ENCODE assay signal across 17 cellular contexts in the genomic region with DNA sequence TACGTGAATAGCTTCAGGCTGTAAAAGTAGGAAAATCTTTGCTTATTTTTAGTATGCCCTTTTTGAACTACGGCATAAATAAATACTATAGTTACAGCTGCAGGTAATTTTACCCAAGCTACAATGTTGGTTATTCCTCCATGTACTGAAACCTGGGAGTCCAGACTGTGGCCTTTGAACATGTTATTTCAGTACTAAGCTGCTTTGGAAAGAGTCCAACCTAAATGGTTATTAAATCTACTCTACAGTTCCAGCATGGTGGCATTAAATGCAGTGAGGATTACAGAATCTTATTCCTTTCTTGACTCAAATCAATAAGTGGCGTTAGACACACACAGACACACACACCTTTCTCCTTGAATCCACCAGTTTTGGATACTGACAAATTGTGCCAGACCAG.
DNase-seq lines count a peak whose midpoint lies in the region; ATAC-seq and TF ChIP-seq lines count a peak whose summit lies in the region.
"Had no signal": no experiment of that assay in that cellular context is flagged by ENCODE, and none has a peak within 500 bp of the region (broad histone marks: within the 10 kb centered on the region; RNA-seq: fewer than 3 reads in every experiment).

No MANE protein-coding gene starts in this region.

- no peak for TF ChIP-seq CTCF in choroid plexus epithelial cell (conservative IDR thresholded peaks at IDR 0.05; ENCODE audit: low read depth, low read length)

- no peak for ATAC-seq in HG02759 (IDR thresholded peaks at IDR 0.05; ENCODE audit: unreplicated experiment)
- no peak for ATAC-seq in left cardiac atrium

- in situ Hi-C loops in G401 (cut with HindIII; ENCODE audit: low sequenced_read_pairs): no loop called here

- H3K4me3 ChIP-seq in choroid plexus epithelial cell (ENCODE audit: low read depth, low read length): no peak overlapping the region
- H3K4me3 ChIP-seq: BLaER1 treated with 17β-estradiol and CSF1 and Interleukin-3, amounts not matched to agents 10 nM and 100 nM had no signal

- intact Hi-C loops in left cardiac atrium (cut with DNase I): no loop called here

- DNase-seq in G401 (ENCODE audit: low spot score) (peak; percentile 64), NCI-H2227 treated with DMSO at 0.1 percent for 48 hours (lab: John Stamatoyannopoulos, UW) (peak; percentile 13), NCI-H82 treated with DMSO at 0.1 percent for 48 hours (lab: John Stamatoyannopoulos, UW; ENCODE audit: unreplicated experiment) (peak; percentile 72), choroid plexus epithelial cell (ENCODE audit: low read depth) (peak; percentile 19), glomerular visceral epithelial cell (ENCODE audit: extremely low spot score) (no peak), LoVo (ENCODE audit: low spot score) (no peak), left cardiac atrium (no peak)
- DNase-seq: 8988T; CD8-positive, alpha-beta memory T cell; COR-L47; DMS 273 treated with DMSO at 0.1 percent for 48 hours; DMS53; DND-41; EL; H9 had no signal

Comparison
In these comparisons a context has a peak if more than half of its experiments do, and no peak if none do; other contexts are left out.
1. DNase-seq: peak in G401 (single experiment), NCI-H2227 treated with DMSO at 0.1 percent for 48 hours (single experiment), NCI-H82 treated with DMSO at 0.1 percent for 48 hours (single experiment) and choroid plexus epithelial cell (single experiment); none in glomerular visceral epithelial cell (single experiment), LoVo (single experiment) and left cardiac atrium (single experiment).